Comparison of ENCODE assay signal across 1 cellular context in the genomic region with DNA sequence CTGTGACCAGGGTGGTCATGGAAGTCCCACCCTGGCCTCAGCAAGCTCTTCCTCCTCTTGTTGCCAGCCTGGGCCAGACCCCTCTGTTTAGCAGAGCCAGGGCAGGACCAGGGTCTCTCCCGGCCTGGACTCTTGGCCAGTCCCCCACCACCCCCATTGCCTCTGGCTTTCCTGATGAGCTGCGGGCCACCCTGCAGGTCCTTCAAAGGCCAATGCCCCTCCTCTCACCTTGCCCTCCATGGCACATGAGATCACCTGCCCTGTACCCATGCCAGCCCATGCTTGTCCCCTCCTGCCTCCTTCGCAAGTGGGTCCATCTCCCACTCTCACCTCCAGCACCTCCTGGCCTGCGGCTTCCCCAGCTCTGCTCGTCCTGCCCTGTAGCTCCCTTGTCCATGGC.
TF ChIP-seq lines count a peak whose summit lies in the region.

No MANE protein-coding gene starts in this region.

TF ChIP-seq in HepG2, 621 proteins besides CTCF, POLR2A, EP300 and RAD21:
- no peak for TF ChIP-seq HNRNPH1 (optimal IDR thresholded peaks at IDR 0.05; ENCODE audit: low read depth, low read length)
- TF ChIP-seq ATM (IDR thresholded peaks at IDR 0.05; ENCODE audit: borderline replicate concordance) = no peak
- TF ChIP-seq RFXAP (CRISPR knock-in tag; IDR thresholded peaks at IDR 0.05; ENCODE audit: borderline replicate concordance) = no peak
- TF ChIP-seq, protein P1, sequence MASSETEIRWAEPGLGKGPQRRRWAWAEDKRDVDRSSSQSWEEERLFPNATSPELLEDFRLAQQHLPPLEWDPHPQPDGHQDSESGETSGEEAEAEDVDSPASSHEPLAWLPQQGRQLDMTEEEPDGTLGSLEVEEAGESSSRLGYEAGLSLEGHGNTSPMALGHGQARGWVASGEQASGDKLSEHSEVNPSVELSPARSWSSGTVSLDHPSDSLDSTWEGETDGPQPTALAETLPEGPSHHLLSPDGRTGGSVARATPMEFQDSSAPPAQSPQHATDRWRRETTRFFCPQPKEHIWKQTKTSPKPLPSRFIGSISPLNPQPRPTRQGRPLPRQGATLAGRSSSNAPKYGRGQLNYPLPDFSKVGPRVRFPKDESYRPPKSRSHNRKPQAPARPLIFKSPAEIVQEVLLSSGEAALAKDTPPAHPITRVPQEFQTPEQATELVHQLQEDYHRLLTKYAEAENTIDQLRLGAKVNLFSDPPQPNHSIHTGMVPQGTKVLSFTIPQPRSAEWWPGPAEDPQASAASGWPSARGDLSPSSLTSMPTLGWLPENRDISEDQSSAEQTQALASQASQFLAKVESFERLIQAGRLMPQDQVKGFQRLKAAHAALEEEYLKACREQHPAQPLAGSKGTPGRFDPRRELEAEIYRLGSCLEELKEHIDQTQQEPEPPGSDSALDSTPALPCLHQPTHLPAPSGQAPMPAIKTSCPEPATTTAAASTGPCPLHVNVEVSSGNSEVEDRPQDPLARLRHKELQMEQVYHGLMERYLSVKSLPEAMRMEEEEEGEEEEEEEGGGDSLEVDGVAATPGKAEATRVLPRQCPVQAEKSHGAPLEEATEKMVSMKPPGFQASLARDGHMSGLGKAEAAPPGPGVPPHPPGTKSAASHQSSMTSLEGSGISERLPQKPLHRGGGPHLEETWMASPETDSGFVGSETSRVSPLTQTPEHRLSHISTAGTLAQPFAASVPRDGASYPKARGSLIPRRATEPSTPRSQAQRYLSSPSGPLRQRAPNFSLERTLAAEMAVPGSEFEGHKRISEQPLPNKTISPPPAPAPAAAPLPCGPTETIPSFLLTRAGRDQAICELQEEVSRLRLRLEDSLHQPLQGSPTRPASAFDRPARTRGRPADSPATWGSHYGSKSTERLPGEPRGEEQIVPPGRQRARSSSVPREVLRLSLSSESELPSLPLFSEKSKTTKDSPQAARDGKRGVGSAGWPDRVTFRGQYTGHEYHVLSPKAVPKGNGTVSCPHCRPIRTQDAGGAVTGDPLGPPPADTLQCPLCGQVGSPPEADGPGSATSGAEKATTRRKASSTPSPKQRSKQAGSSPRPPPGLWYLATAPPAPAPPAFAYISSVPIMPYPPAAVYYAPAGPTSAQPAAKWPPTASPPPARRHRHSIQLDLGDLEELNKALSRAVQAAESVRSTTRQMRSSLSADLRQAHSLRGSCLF (CRISPR knock-in tag; IDR thresholded peaks at IDR 0.05; ENCODE audit: borderline replicate concordance) = no peak
- no peak for TF ChIP-seq GLI4 (CRISPR knock-in tag; IDR thresholded peaks at IDR 0.05; ENCODE audit: borderline replicate concordance)
- no peak for TF ChIP-seq PHF8 (CRISPR knock-in tag; IDR thresholded peaks at IDR 0.05)
- no peak for TF ChIP-seq THAP8 (CRISPR knock-in tag; IDR thresholded peaks at IDR 0.05; ENCODE audit: borderline replicate concordance)
- no peak for TF ChIP-seq STAT5B (CRISPR knock-in tag; IDR thresholded peaks at IDR 0.05)
